In genomic region chr5:5551499-5551898, GRCh38 we compare ENCODE assay signal across 4 cellular contexts.
"Had no signal": no experiment of that assay in that cellular context is flagged by ENCODE, and none has a peak within 500 bp of the region (broad histone marks: within the 10 kb centered on the region; RNA-seq: fewer than 3 reads in every experiment).

No MANE protein-coding gene starts in this region.

- H3K4me3 ChIP-seq: GM23338 had no signal

- H3K4me1 Mint-ChIP-seq: GM23338, H9, IgD-negative memory B cell had no signal

- H2AFZ ChIP-seq: GM23338 had no signal

- H3K27ac Mint-ChIP-seq: GM23338, H9, IgD-negative memory B cell had no signal

- H3K4me2 ChIP-seq: GM23338 had no signal

- H3K4me3 Mint-ChIP-seq: GM23338, H9 had no signal

- DNase-seq: H9, HCEC 1CT had no signal
